10 cellular contexts compared by ENCODE assay signal in the genomic region with DNA sequence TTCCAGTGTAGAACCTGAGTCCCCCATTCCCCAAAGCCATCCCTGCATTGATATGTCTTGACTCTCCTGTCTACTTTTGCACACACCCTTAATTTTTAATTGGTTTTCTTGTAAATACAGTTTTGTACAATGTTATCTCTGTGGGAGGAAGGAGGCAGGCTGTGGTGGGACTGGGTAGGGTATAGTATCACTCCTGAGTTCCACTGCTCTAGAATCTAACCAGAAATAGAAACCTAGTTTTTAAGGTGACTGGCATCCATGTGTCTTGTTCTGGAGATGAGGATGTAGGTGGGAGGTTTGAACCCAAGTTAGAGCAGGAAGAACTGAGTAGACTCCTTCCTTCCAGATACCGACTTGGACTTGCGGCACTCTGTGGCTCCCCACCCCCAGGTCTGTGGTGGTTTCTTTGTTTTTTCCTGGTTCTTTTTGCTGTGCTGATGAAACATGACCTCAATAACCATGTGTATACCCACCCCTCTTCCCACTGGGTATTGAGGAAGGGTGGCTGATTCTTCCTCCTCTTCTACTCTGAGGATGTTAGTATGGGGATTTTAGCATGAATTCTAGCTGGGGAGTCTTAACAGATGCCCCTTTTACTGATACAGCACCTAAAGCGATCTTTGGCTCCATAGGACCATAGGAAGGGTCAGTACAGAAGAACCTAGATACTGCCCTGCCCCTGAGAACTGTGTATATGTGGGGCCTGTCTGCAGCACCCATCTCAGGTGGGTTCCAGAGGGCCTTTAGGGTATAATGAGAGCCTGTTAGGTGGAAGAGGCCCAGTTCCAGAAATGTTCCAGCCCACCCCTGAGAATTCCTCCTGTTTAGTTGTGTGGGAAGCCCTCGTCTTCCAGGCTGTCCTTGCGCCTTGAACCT. TPM values are rescaled to one million over a fixed set of nuclear protein-coding genes. Genes with fewer than 3 reads are reported as not detected.
DNase-seq lines count a peak whose midpoint lies in the region; ATAC-seq and TF ChIP-seq lines count a peak whose summit lies in the region.
"Had no signal": no experiment of that assay in that cellular context is flagged by ENCODE, and none has a peak within 500 bp of the region (broad histone marks: within the 10 kb centered on the region; RNA-seq: fewer than 3 reads in every experiment).

No MANE protein-coding gene starts in this region.

- peak overlapping the region; percentile 1 to 29 for H3K4ac ChIP-seq in mesenchymal stem cell (ENCODE audit: low read depth in 1 of 2, low read length in 2 of 2)

- no peak overlapping the region for H3K14ac ChIP-seq in mesenchymal stem cell (ENCODE audit: low read length in 2 of 2)

- H3K4me3 ChIP-seq in brain microvascular endothelial cell (ENCODE audit: low read depth, low read length) = no peak overlapping the region
- no peak overlapping the region for H3K4me3 ChIP-seq in mesenchymal stem cell (ENCODE audit: insufficient read depth in 1 of 2, low read depth in 1 of 2, low read length in 2 of 2)
- H3K4me3 ChIP-seq in upper lobe of left lung = no peak overlapping the region

- no peak overlapping the region for H3K4me3 Mint-ChIP-seq in activated naive CD4-positive, alpha-beta T cell treated with anti-CD3 and anti-CD28 coated beads, Interleukin-2, amount 50 U/mL, for 24 hours

- no peak overlapping the region for H2BK5ac ChIP-seq in mesenchymal stem cell (ENCODE audit: low read depth, low read length, poor library complexity, severe bottlenecking)

- H3K27ac ChIP-seq in brain microvascular endothelial cell = peak overlapping the region; percentile 74
- peak overlapping the region; percentile 92 for H3K27ac ChIP-seq in mesenchymal stem cell (ENCODE audit: low read length, poor library complexity, severe bottlenecking)
- peak overlapping the region; percentile 46 to 62 (median 50) for H3K27ac ChIP-seq in upper lobe of left lung

- H3K9me3 ChIP-seq in mesenchymal stem cell (ENCODE audit: control insufficient read depth, low read length) (no peaks in the 10 kb centered on the region), upper lobe of left lung (no peaks in the 10 kb centered on the region)

- in situ Hi-C loops in brain microvascular endothelial cell (cut with HindIII; ENCODE audit: low pct_ligation_motif_present, low sequenced_read_pairs) = no loop called here

- no peak for ATAC-seq in upper lobe of left lung (ENCODE audit: low FRiP score in 2 of 2)

- H2AK5ac ChIP-seq in mesenchymal stem cell (ENCODE audit: low read length, severe bottlenecking) = peak overlapping the region; percentile 69

- H3K79me1 ChIP-seq in mesenchymal stem cell (replicated peaks; ENCODE audit: low read length, poor library complexity, severe bottlenecking) = peaks cover 17% of the 10 kb centered on the region

- TF ChIP-seq CTCF in brain microvascular endothelial cell (IDR thresholded peaks at IDR 0.05; ENCODE audit: low read depth, low read length, missing control alignments) = no peak
- TF ChIP-seq CTCF in upper lobe of left lung (IDR thresholded peaks at IDR 0.05) = no peak

- H3K4me1 ChIP-seq in mesenchymal stem cell (ENCODE audit: control insufficient read depth, insufficient read depth, low read depth, low read length) = peaks cover 26% of the 10 kb centered on the region
- H3K4me1 ChIP-seq in upper lobe of left lung = peaks cover 30 to 59% (median 50%) of the 10 kb centered on the region in 4 donors

- H3K27me3 Mint-ChIP-seq in activated naive CD4-positive, alpha-beta T cell treated with anti-CD3 and anti-CD28 coated beads, Interleukin-2, amount 50 U/mL, for 24 hours = no peaks in the 10 kb centered on the region

- peak overlapping the region; percentile 88 for H3K27ac Mint-ChIP-seq in activated naive CD4-positive, alpha-beta T cell treated with anti-CD3 and anti-CD28 coated beads, Interleukin-2, amount 50 U/mL, for 24 hours

- peaks cover 18% of the 10 kb centered on the region for H3K36me3 Mint-ChIP-seq in activated naive CD4-positive, alpha-beta T cell treated with anti-CD3 and anti-CD28 coated beads, Interleukin-2, amount 50 U/mL, for 24 hours

- H2BK12ac ChIP-seq in mesenchymal stem cell (ENCODE audit: low read length in 2 of 2) = peak overlapping the region in 1 of 2 experiments; percentile 6

- H3K23ac ChIP-seq in mesenchymal stem cell (ENCODE audit: low read length in 2 of 2) = no peak overlapping the region

- peaks cover 58% of the 10 kb centered on the region for H3K36me3 ChIP-seq in brain microvascular endothelial cell (replicated peaks)
- peaks cover 51 to 72% of the 10 kb centered on the region in 2 experiments for H3K36me3 ChIP-seq in mesenchymal stem cell (ENCODE audit: control insufficient read depth in 1 of 2, insufficient read depth in 2 of 2, low read depth in 1 of 2, low read length in 2 of 2)
- peaks cover 43 to 76% (median 55%) of the 10 kb centered on the region in 4 donors for H3K36me3 ChIP-seq in upper lobe of left lung

- H3K27me3 ChIP-seq in brain microvascular endothelial cell (replicated peaks) (no peaks in the 10 kb centered on the region), mesenchymal stem cell (ENCODE audit: control insufficient read depth in 1 of 2, insufficient read depth in 1 of 2, low read length in 2 of 2) (no peaks in the 10 kb centered on the region), upper lobe of left lung (no peaks in the 10 kb centered on the region)

- H4K8ac ChIP-seq in mesenchymal stem cell (ENCODE audit: low read length) = peak overlapping the region; percentile 46

- H2BK120ac ChIP-seq in mesenchymal stem cell (ENCODE audit: low read depth, low read length) = peak overlapping the region; percentile 40

- H3K18ac ChIP-seq in mesenchymal stem cell (ENCODE audit: low read depth in 1 of 2, low read length in 2 of 2) = peak overlapping the region; percentile 14 to 23

- no peak for TF ChIP-seq EP300 in upper lobe of left lung (IDR thresholded peaks at IDR 0.05)

- H2BK15ac ChIP-seq in mesenchymal stem cell (ENCODE audit: low read depth, poor library complexity, severe bottlenecking) = peak overlapping the region; percentile 12

- TF ChIP-seq POLR2A in upper lobe of left lung (IDR thresholded peaks at IDR 0.05) = no peak

- H3K9ac ChIP-seq in mesenchymal stem cell (ENCODE audit: low read length) = peak overlapping the region; percentile 65

- H4K91ac ChIP-seq in mesenchymal stem cell (ENCODE audit: low read length) = no peak overlapping the region

- no peak overlapping the region for H2AFZ ChIP-seq in mesenchymal stem cell (ENCODE audit: low read depth, low read length)

- 100% methylated on average over 5 of the region's 5 CpGs for WGBS in mesenchymal stem cell
- WGBS in upper lobe of left lung, 2 donors = 76 to 82% methylated on average over 5 of the region's 5 CpGs

- H3K4me2 ChIP-seq in mesenchymal stem cell (ENCODE audit: low read length, poor library complexity, severe bottlenecking) = no peak overlapping the region

- H3K4me1 Mint-ChIP-seq in activated naive CD4-positive, alpha-beta T cell treated with anti-CD3 and anti-CD28 coated beads, Interleukin-2, amount 50 U/mL, for 24 hours = peaks cover 12% of the 10 kb centered on the region

- H3K9me3 Mint-ChIP-seq in activated naive CD4-positive, alpha-beta T cell treated with anti-CD3 and anti-CD28 coated beads, Interleukin-2, amount 50 U/mL, for 24 hours = no peaks in the 10 kb centered on the region

- no peak for DNase-seq in activated naive CD4-positive, alpha-beta T cell (lab: John Stamatoyannopoulos, UW)
- DNase-seq in brain microvascular endothelial cell (no peak), mesenchymal stem cell (no peak), upper lobe of left lung (no peak), NCI-H69 (lab: John Stamatoyannopoulos, UW) (no peak), amniotic stem cell (lab: John Stamatoyannopoulos, UW) (no peak), kidney tubule cell (ENCODE audit: low spot score) (no peak)
- DNase-seq: activated effector memory CD4-positive, alpha-beta T cell treated with anti-CD3 and anti-CD28 coated beads, Interleukin-2, amount 50 U/mL, for 16 hours; NCI-H446 treated with DMSO at 0.1 percent for 48 hours had no signal

RNA-seq across cellular contexts. Expression of a gene that starts 48.7 kb away (rescaled TPM):
- polyA plus RNA-seq in mesenchymal stem cell (2013, experiment 1 of 2) = 72.0 TPM
- polyA plus RNA-seq in mesenchymal stem cell (2013, experiment 2 of 2) = 74.7 TPM
- total RNA-seq in upper lobe of left lung = 100 to 1,000 TPM in 3 of 6 donors, 10 to 100 TPM in 3; 63.9 to 168 (median 105) TPM

RNA-seq across cellular contexts. Expression of a gene that starts 48.9 kb away (rescaled TPM):
- polyA plus RNA-seq in mesenchymal stem cell (2013, experiment 1 of 2) = 31.1 TPM
- polyA plus RNA-seq in mesenchymal stem cell (2013, experiment 2 of 2) = 32.7 TPM
- 100 to 1,000 TPM in 1 of 6 donors, 10 to 100 TPM in 5; 35.0 to 111 (median 59.6) TPM for total RNA-seq in upper lobe of left lung
